Comparison of ENCODE assay signal across 1 cellular context in the genomic region with DNA sequence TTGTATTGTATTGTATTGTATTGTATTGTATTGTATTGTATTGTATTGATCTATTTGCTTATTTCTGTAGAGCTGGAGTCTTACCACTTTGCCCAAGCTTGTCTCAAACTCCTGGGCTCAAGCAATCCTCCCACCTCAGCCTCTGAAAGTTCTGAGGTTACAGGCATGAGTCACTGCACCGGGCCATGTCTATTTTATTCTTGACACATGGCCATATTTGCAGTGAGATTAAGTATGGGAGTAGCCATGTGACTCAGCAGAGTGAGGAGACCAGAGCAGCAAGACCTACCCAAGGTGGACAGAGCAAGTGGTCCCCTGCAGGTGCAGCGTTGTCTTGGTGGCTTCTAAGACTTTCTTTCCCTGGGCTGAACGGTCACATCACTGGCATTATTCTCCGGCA.
TF ChIP-seq lines count a peak whose summit lies in the region.

No MANE protein-coding gene starts in this region.

TF ChIP-seq in K562, 482 proteins besides CTCF, POLR2A, EP300 and RAD21 (continued from another document):
- TF ChIP-seq PRPF4 (IDR thresholded peaks at IDR 0.05; ENCODE audit: insufficient read depth, low read depth, low read length, poor library complexity, severe bottlenecking) (no peak), TAL1 (IDR thresholded peaks at IDR 0.05) (peak; percentile 16; the same call in 1 of the 2 replicates), RFX1 (IDR thresholded peaks at IDR 0.05) (no peak), STAG1 (CRISPR knock-in tag; IDR thresholded peaks at IDR 0.05; ENCODE audit: borderline replicate concordance) (no peak), IFI16 (CRISPR knock-in tag; IDR thresholded peaks at IDR 0.05) (no peak), TFAM (CRISPR knock-in tag; conservative IDR thresholded peaks at IDR 0.05) (no peak), MCM5 (IDR thresholded peaks at IDR 0.05; ENCODE audit: low read depth) (no peak), ZFP1 (CRISPR knock-in tag; IDR thresholded peaks at IDR 0.05) (no peak), HDGF (IDR thresholded peaks at IDR 0.05) (no peak), HNRNPL (IDR thresholded peaks at IDR 0.05; ENCODE audit: low read depth, low read length) (no peak), ZNF75A (CRISPR knock-in tag; IDR thresholded peaks at IDR 0.05) (no peak), NFIC (IDR thresholded peaks at IDR 0.05) (no peak), ZNF584 (CRISPR knock-in tag; IDR thresholded peaks at IDR 0.05; ENCODE audit: low read depth) (no peak), NEUROD1 (IDR thresholded peaks at IDR 0.05; ENCODE audit: borderline replicate concordance, low read depth, low read length, partially characterized antibody) (no peak), EP400 (IDR thresholded peaks at IDR 0.05) (peak; percentile 49; the same call in 1 of the 2 replicates), LARP7 (IDR thresholded peaks at IDR 0.05) (no peak), ILK (tag; IDR thresholded peaks at IDR 0.05; ENCODE audit: borderline replicate concordance, low read depth) (no peak), ARHGAP35 (IDR thresholded peaks at IDR 0.05; ENCODE audit: partially characterized antibody) (no peak), PTRF (tag; IDR thresholded peaks at IDR 0.05) (no peak), TGIF2 (CRISPR knock-in tag; IDR thresholded peaks at IDR 0.05) (no peak), ZNF224 (CRISPR knock-in tag; IDR thresholded peaks at IDR 0.05) (no peak), DMBX1 (CRISPR knock-in tag; IDR thresholded peaks at IDR 0.05; ENCODE audit: borderline replicate concordance) (no peak), ZNF324 (CRISPR knock-in tag; IDR thresholded peaks at IDR 0.05) (no peak), SMAD1 (IDR thresholded peaks at IDR 0.05; ENCODE audit: low read depth, low read length, partially characterized antibody) (no peak), IRF2 (CRISPR knock-in tag; IDR thresholded peaks at IDR 0.05) (no peak), CBX3 (IDR thresholded peaks at IDR 0.05; ENCODE audit: borderline replicate concordance in 1 of 2, low read length in 2 of 2) (peak in 1 of 2 experiments; percentile 18; a peak in 1 of 3 replicates), NR3C1 (CRISPR knock-in tag; IDR thresholded peaks at IDR 0.05) (no peak), ZBTB7A (IDR thresholded peaks at IDR 0.05; ENCODE audit: borderline replicate concordance, control insufficient read depth, low read depth, low read length) (no peak), ZSCAN29 (IDR thresholded peaks at IDR 0.05) (no peak), MEF2A (IDR thresholded peaks at IDR 0.05; ENCODE audit: control insufficient read depth, low read depth, low read length) (no peak), TEAD2 (tag; IDR thresholded peaks at IDR 0.05) (no peak), ZNF12 (CRISPR knock-in tag; IDR thresholded peaks at IDR 0.05) (no peak), ZNF717 (CRISPR knock-in tag; IDR thresholded peaks at IDR 0.05) (no peak), FOXA3 (CRISPR knock-in tag; conservative IDR thresholded peaks at IDR 0.05 in 1 of 2, IDR thresholded peaks at IDR 0.05 in 1 of 2) (peak; percentile 21 to 90; a peak in 2 of 4 replicates)
- TF ChIP-seq, protein P1, sequence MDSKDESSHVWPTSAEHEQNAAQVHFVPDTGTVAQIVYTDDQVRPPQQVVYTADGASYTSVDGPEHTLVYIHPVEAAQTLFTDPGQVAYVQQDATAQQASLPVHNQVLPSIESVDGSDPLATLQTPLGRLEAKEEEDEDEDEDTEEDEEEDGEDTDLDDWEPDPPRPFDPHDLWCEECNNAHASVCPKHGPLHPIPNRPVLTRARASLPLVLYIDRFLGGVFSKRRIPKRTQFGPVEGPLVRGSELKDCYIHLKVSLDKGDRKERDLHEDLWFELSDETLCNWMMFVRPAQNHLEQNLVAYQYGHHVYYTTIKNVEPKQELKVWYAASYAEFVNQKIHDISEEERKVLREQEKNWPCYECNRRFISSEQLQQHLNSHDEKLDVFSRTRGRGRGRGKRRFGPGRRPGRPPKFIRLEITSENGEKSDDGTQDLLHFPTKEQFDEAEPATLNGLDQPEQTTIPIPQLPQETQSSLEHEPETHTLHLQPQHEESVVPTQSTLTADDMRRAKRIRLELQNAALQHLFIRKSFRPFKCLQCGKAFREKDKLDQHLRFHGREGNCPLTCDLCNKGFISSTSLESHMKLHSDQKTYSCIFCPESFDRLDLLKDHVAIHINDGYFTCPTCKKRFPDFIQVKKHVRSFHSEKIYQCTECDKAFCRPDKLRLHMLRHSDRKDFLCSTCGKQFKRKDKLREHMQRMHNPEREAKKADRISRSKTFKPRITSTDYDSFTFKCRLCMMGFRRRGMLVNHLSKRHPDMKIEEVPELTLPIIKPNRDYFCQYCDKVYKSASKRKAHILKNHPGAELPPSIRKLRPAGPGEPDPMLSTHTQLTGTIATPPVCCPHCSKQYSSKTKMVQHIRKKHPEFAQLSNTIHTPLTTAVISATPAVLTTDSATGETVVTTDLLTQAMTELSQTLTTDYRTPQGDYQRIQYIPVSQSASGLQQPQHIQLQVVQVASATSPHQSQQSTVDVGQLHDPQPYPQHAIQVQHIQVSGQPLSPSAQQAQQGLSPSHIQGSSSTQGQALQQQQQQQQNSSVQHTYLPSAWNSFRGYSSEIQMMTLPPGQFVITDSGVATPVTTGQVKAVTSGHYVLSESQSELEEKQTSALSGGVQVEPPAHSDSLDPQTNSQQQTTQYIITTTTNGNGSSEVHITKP (IDR thresholded peaks at IDR 0.05; ENCODE audit: partially characterized antibody): no peak
- TF ChIP-seq, protein P2, sequence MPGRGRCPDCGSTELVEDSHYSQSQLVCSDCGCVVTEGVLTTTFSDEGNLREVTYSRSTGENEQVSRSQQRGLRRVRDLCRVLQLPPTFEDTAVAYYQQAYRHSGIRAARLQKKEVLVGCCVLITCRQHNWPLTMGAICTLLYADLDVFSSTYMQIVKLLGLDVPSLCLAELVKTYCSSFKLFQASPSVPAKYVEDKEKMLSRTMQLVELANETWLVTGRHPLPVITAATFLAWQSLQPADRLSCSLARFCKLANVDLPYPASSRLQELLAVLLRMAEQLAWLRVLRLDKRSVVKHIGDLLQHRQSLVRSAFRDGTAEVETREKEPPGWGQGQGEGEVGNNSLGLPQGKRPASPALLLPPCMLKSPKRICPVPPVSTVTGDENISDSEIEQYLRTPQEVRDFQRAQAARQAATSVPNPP (IDR thresholded peaks at IDR 0.05; ENCODE audit: borderline replicate concordance, insufficient read depth, insufficient read length): no peak
- TF ChIP-seq, protein P3, sequence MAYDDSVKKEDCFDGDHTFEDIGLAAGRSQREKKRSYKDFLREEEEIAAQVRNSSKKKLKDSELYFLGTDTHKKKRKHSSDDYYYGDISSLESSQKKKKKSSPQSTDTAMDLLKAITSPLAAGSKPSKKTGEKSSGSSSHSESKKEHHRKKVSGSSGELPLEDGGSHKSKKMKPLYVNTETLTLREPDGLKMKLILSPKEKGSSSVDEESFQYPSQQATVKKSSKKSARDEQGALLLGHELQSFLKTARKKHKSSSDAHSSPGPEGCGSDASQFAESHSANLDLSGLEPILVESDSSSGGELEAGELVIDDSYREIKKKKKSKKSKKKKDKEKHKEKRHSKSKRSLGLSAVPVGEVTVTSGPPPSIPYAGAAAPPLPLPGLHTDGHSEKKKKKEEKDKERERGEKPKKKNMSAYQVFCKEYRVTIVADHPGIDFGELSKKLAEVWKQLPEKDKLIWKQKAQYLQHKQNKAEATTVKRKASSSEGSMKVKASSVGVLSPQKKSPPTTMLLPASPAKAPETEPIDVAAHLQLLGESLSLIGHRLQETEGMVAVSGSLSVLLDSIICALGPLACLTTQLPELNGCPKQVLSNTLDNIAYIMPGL (CRISPR knock-in tag; IDR thresholded peaks at IDR 0.05): no peak
- TF ChIP-seq, protein P4, sequence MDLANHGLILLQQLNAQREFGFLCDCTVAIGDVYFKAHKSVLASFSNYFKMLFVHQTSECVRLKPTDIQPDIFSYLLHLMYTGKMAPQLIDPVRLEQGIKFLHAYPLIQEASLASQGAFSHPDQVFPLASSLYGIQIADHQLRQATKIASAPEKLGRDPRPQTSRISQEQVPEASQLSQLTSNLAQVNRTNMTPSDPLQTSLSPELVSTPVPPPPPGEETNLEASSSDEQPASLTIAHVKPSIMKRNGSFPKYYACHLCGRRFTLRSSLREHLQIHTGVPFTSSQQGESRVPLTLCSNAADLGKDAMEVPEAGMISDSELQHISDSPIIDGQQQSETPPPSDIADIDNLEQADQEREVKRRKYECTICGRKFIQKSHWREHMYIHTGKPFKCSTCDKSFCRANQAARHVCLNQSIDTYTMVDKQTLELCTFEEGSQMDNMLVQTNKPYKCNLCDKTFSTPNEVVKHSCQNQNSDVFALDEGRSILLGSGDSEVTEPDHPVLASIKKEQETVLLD (IDR thresholded peaks at IDR 0.05): no peak
- TF ChIP-seq, protein P5, sequence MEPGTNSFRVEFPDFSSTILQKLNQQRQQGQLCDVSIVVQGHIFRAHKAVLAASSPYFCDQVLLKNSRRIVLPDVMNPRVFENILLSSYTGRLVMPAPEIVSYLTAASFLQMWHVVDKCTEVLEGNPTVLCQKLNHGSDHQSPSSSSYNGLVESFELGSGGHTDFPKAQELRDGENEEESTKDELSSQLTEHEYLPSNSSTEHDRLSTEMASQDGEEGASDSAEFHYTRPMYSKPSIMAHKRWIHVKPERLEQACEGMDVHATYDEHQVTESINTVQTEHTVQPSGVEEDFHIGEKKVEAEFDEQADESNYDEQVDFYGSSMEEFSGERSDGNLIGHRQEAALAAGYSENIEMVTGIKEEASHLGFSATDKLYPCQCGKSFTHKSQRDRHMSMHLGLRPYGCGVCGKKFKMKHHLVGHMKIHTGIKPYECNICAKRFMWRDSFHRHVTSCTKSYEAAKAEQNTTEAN (CRISPR knock-in tag; IDR thresholded peaks at IDR 0.05): no peak
TF ChIP-seq in K562: peak in this region for 49.
